ENCODE assay signal across 11 cellular contexts in the genomic region with DNA sequence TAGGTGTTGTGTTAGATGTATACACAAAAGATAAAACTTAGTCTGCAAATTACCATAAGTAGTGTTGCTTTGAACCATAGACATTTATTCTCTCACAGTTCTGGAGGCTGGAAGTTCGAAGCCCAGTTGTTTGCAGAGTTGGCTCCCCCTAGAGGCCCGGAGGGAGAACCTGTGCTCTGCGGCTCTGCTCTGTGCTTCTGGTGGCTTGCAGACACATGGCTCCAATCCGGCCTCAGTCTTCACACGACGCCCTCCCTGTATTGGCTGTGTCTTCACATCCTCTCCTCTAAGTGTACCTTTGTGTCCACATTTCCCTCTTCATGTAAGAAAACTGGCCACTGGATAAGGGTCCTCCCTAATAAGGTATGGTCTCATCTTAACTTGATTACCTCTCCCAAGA.
DNase-seq lines count a peak whose midpoint lies in the region; TF ChIP-seq lines count a peak whose summit lies in the region.
"Had no signal": no experiment of that assay in that cellular context is flagged by ENCODE, and none has a peak within 500 bp of the region (broad histone marks: within the 10 kb centered on the region; RNA-seq: fewer than 3 reads in every experiment).

No MANE protein-coding gene starts in this region.

- peak; percentile 12 for DNase-seq in stimulated activated CD4-positive, alpha-beta T cell treated with anti-CD3 and anti-CD28 coated beads, Interleukin-15, amount 100 ng/mL, for 24 hours
- DNase-seq in stimulated activated CD4-positive, alpha-beta T cell treated with anti-CD3 and anti-CD28 coated beads, Interleukin-12 subunit alpha, Interleukin-12 subunit beta, amount 100 ng/mL, for 4 hours, result no peak
- peak; percentile 51 for DNase-seq in WERI-Rb-1
- peak; percentile 54 for DNase-seq in testis
- DNase-seq in hippocampal formation (lab: John Stamatoyannopoulos, UW), result no peak
- DNase-seq in medulla oblongata (ENCODE audit: extremely low spot score), result no peak
- no peak for DNase-seq in NCI-H2107 (lab: John Stamatoyannopoulos, UW)
- DNase-seq: activated T-cell treated with anti-CD3 and anti-CD28 coated beads, Interleukin-2, amount 50 U/mL, for 4 hours; CD4-positive, alpha-beta T cell; mesenchymal stem cell had no signal

- no peaks in the 10 kb centered on the region for H3K36me3 ChIP-seq in WERI-Rb-1
- no peaks in the 10 kb centered on the region for H3K36me3 ChIP-seq in testis (ENCODE audit: low read depth, missing control alignments)

- TF ChIP-seq CTCF in WERI-Rb-1 (IDR thresholded peaks at IDR 0.05; ENCODE audit: low read depth, low read length), result peak; percentile 79
- peak in 2 of 3 experiments; percentile 17 to 20 for TF ChIP-seq CTCF in testis (IDR thresholded peaks at IDR 0.05)

- H3K27ac ChIP-seq in WERI-Rb-1 (no peak overlapping the region), testis (no peak overlapping the region)

- WGBS in testis, 2 donors, result 74 to 85% methylated on average over 6 of the region's 6 CpGs

- no peaks in the 10 kb centered on the region for H3K27me3 ChIP-seq in WERI-Rb-1 (ENCODE audit: insufficient read depth, low read depth, severe bottlenecking)
- no peaks in the 10 kb centered on the region for H3K27me3 ChIP-seq in testis

- no peak for TF ChIP-seq EP300 in Ishikawa (IDR thresholded peaks at IDR 0.05; ENCODE audit: borderline replicate concordance)

- intact Hi-C loops in testis (cut with DNase I; ENCODE audit: low total_unique reads), result no loop called here

- H3K9me3 ChIP-seq in WERI-Rb-1 (ENCODE audit: severe bottlenecking) (no peaks in the 10 kb centered on the region), testis (no peaks in the 10 kb centered on the region)

- TF ChIP-seq POLR2A in testis (IDR thresholded peaks at IDR 0.05), result no peak

- no peaks in the 10 kb centered on the region for H3K4me1 ChIP-seq in testis

- peak; percentile 11; the same call in 1 of the 2 replicates for TF ChIP-seq RAD21 in Ishikawa (IDR thresholded peaks at IDR 0.05; ENCODE audit: low read depth)

- H3K4me3 ChIP-seq in WERI-Rb-1 (ENCODE audit: low read depth, low read length) (no peak overlapping the region), testis (no peak overlapping the region)

TF ChIP-seq in Ishikawa, 13 proteins besides CTCF, POLR2A, EP300 and RAD21:
- TF ChIP-seq, protein P1, sequence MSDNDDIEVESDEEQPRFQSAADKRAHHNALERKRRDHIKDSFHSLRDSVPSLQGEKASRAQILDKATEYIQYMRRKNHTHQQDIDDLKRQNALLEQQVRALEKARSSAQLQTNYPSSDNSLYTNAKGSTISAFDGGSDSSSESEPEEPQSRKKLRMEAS (IDR thresholded peaks at IDR 0.05), result 0 out of 2 replicates have a peak, but pooled peaks have one; percentile 21
- TF ChIP-seq TAF1 (IDR thresholded peaks at IDR 0.05; ENCODE audit: low read depth) (no peak), FOXM1 (IDR thresholded peaks at IDR 0.05; ENCODE audit: borderline replicate concordance, low read depth) (no peak), TCF12 (IDR thresholded peaks at IDR 0.05; ENCODE audit: low read depth) (no peak), CREB1 (IDR thresholded peaks at IDR 0.05; ENCODE audit: low read depth) (no peak)
TF ChIP-seq in Ishikawa: peak in this region for 1.

Comparison
In these comparisons a context has a peak if more than half of its experiments do, and no peak if none do; other contexts are left out.
1. DNase-seq: peak in stimulated activated CD4-positive, alpha-beta T cell treated with anti-CD3 and anti-CD28 coated beads, Interleukin-15, amount 100 ng/mL, for 24 hours (single experiment), WERI-Rb-1 (single experiment) and testis (single experiment); none in stimulated activated CD4-positive, alpha-beta T cell treated with anti-CD3 and anti-CD28 coated beads, Interleukin-12 subunit alpha, Interleukin-12 subunit beta, amount 100 ng/mL, for 4 hours (single experiment), hippocampal formation (0 of 2), medulla oblongata (single experiment) and NCI-H2107 (single experiment).